ENCODE assay signal across 1 cellular context in the genomic region with DNA sequence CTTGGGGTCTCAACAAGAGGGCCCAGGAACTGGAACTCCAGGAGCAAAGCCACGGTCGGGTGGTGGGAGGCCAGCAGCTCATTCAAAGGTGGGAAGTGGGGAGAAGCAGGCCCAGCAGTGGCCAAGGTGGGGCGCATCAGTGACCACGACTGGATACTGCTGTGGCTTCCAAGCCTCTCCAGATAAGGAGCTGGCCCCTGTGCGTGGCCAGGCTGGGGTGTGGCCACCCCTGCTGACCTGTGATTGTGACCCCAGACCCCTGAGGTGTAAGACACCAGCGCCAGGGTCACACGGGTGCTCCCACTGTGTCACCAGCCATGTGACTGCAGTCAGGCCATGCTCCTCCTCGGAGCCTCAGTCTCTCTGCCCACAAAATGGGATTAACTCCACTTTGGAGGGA.
TF ChIP-seq lines count a peak whose summit lies in the region.

No MANE protein-coding gene starts in this region.

TF ChIP-seq in HepG2, 621 proteins besides CTCF, POLR2A, EP300 and RAD21:
- TF ChIP-seq ZNF629 (CRISPR knock-in tag; conservative IDR thresholded peaks at IDR 0.05) = peak; percentile 65
- TF ChIP-seq, protein P1, sequence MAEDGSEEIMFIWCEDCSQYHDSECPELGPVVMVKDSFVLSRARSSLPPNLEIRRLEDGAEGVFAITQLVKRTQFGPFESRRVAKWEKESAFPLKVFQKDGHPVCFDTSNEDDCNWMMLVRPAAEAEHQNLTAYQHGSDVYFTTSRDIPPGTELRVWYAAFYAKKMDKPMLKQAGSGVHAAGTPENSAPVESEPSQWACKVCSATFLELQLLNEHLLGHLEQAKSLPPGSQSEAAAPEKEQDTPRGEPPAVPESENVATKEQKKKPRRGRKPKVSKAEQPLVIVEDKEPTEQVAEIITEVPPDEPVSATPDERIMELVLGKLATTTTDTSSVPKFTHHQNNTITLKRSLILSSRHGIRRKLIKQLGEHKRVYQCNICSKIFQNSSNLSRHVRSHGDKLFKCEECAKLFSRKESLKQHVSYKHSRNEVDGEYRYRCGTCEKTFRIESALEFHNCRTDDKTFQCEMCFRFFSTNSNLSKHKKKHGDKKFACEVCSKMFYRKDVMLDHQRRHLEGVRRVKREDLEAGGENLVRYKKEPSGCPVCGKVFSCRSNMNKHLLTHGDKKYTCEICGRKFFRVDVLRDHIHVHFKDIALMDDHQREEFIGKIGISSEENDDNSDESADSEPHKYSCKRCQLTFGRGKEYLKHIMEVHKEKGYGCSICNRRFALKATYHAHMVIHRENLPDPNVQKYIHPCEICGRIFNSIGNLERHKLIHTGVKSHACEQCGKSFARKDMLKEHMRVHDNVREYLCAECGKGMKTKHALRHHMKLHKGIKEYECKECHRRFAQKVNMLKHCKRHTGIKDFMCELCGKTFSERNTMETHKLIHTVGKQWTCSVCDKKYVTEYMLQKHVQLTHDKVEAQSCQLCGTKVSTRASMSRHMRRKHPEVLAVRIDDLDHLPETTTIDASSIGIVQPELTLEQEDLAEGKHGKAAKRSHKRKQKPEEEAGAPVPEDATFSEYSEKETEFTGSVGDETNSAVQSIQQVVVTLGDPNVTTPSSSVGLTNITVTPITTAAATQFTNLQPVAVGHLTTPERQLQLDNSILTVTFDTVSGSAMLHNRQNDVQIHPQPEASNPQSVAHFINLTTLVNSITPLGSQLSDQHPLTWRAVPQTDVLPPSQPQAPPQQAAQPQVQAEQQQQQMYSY (CRISPR knock-in tag; IDR thresholded peaks at IDR 0.05) = no peak
- no peak for TF ChIP-seq RFX1 (IDR thresholded peaks at IDR 0.05)
- no peak for TF ChIP-seq ZNF24 (IDR thresholded peaks at IDR 0.05)
- TF ChIP-seq ZFP82 (CRISPR knock-in tag; IDR thresholded peaks at IDR 0.05; ENCODE audit: borderline replicate concordance) = no peak
- TF ChIP-seq ZNF709 (CRISPR knock-in tag; IDR thresholded peaks at IDR 0.05) = no peak
- TF ChIP-seq, protein P2, sequence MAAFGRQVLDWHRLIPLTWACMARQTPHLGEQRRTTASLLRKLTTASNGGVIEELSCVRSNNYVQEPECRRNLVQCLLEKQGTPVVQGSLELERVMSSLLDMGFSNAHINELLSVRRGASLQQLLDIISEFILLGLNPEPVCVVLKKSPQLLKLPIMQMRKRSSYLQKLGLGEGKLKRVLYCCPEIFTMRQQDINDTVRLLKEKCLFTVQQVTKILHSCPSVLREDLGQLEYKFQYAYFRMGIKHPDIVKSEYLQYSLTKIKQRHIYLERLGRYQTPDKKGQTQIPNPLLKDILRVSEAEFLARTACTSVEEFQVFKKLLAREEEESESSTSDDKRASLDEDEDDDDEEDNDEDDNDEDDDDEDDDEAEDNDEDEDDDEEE (CRISPR knock-in tag; IDR thresholded peaks at IDR 0.05) = no peak
- TF ChIP-seq, protein P3, sequence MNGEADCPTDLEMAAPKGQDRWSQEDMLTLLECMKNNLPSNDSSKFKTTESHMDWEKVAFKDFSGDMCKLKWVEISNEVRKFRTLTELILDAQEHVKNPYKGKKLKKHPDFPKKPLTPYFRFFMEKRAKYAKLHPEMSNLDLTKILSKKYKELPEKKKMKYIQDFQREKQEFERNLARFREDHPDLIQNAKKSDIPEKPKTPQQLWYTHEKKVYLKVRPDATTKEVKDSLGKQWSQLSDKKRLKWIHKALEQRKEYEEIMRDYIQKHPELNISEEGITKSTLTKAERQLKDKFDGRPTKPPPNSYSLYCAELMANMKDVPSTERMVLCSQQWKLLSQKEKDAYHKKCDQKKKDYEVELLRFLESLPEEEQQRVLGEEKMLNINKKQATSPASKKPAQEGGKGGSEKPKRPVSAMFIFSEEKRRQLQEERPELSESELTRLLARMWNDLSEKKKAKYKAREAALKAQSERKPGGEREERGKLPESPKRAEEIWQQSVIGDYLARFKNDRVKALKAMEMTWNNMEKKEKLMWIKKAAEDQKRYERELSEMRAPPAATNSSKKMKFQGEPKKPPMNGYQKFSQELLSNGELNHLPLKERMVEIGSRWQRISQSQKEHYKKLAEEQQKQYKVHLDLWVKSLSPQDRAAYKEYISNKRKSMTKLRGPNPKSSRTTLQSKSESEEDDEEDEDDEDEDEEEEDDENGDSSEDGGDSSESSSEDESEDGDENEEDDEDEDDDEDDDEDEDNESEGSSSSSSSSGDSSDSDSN (CRISPR knock-in tag; IDR thresholded peaks at IDR 0.05) = no peak
- TF ChIP-seq ZNF484 (CRISPR knock-in tag; IDR thresholded peaks at IDR 0.05; ENCODE audit: borderline replicate concordance, low read depth) = no peak
TF ChIP-seq in HepG2: peak in this region for 1.
